17 cellular contexts compared by ENCODE assay signal in genomic region chr9:126788046-126788445, GRCh38. TPM values are rescaled to one million over a fixed set of nuclear protein-coding genes. Genes with fewer than 3 reads are reported as not detected.
DNase-seq lines count a peak whose midpoint lies in the region; ATAC-seq and TF ChIP-seq lines count a peak whose summit lies in the region.
"Had no signal": no experiment of that assay in that cellular context is flagged by ENCODE, and none has a peak within 500 bp of the region (broad histone marks: within the 10 kb centered on the region; RNA-seq: fewer than 3 reads in every experiment).

No MANE protein-coding gene starts in this region.

- H3K4me1 Mint-ChIP-seq in osteocyte (ENCODE audit: unreplicated experiment): peaks cover 28% of the 10 kb centered on the region
- H3K4me1 Mint-ChIP-seq: B cell had no signal

- 16 to 22% methylated on average over 2 of the region's 2 CpGs for WGBS in esophagus squamous epithelium, 2 donors

- no peaks in the 10 kb centered on the region for H3K9me3 Mint-ChIP-seq in osteocyte (ENCODE audit: unreplicated experiment)
- H3K9me3 Mint-ChIP-seq: CD4-positive, alpha-beta T cell had no signal

- no peak overlapping the region for H3K9ac ChIP-seq in MM.1S (ENCODE audit: low read length)

- H3K4me1 ChIP-seq in MM.1S (ENCODE audit: low read length) (peaks cover 12% of the 10 kb centered on the region), esophagus squamous epithelium (peaks cover 16 to 46% (median 16%) of the 10 kb centered on the region in 3 donors), right atrium auricular region (peaks cover 0 to 3% of the 10 kb centered on the region in 2 donors)

- H2AFZ ChIP-seq in MM.1S (ENCODE audit: low read length): no peak overlapping the region

- no peaks in the 10 kb centered on the region for H3K27me3 ChIP-seq in MM.1S (replicated peaks; ENCODE audit: insufficient read depth, low read length)
- peaks cover 0 to 73% (median 0%) of the 10 kb centered on the region in 4 donors for H3K27me3 ChIP-seq in esophagus squamous epithelium
- H3K27me3 ChIP-seq in right atrium auricular region: no peaks in the 10 kb centered on the region

- peaks cover 13% of the 10 kb centered on the region for H3K27me3 Mint-ChIP-seq in osteocyte (ENCODE audit: unreplicated experiment)

- DNase-seq in MM.1S (no peak), amniotic epithelial cell (ENCODE audit: low read depth) (peak; percentile 77), fibroblast of peridontal ligament (ENCODE audit: extremely low read depth) (peak; percentile 18), osteocyte (ENCODE audit: extremely low spot score, unreplicated experiment) (no peak), esophagus squamous epithelium (lab: John Stamatoyannopoulos, UW) (no peak), right atrium auricular region (ENCODE audit: low spot score) (no peak), occipital lobe (lab: John Stamatoyannopoulos, UW) (no peak)
- DNase-seq: CD4-positive, alpha-beta T cell; DMS79; NCI-H1105 treated with DMSO at 0.1 percent for 48 hours; NCI-H187; NCI-H2171; NCI-H82 had no signal

- no peak overlapping the region for H3K4me3 Mint-ChIP-seq in osteocyte (ENCODE audit: unreplicated experiment)
- H3K4me3 Mint-ChIP-seq: B cell; CD4-positive, alpha-beta T cell had no signal

- TF ChIP-seq POLR2A in esophagus squamous epithelium (IDR thresholded peaks at IDR 0.05): no peak

- H3K27ac ChIP-seq in MM.1S (ENCODE audit: low read length): no peak overlapping the region
- H3K27ac ChIP-seq in esophagus squamous epithelium: no peak overlapping the region
- no peak overlapping the region for H3K27ac ChIP-seq in right atrium auricular region
- H3K27ac ChIP-seq: SJSA1 had no signal

- H3K36me3 ChIP-seq in MM.1S (replicated peaks; ENCODE audit: insufficient read depth, low read length) (no peaks in the 10 kb centered on the region), esophagus squamous epithelium (no peaks in the 10 kb centered on the region), right atrium auricular region (no peaks in the 10 kb centered on the region)
- H3K36me3 ChIP-seq: SJSA1 had no signal

- no peaks in the 10 kb centered on the region for H3K9me2 ChIP-seq in MM.1S (replicated peaks; ENCODE audit: insufficient read depth, low read length)

- H3K9me3 ChIP-seq in MM.1S (replicated peaks; ENCODE audit: insufficient read depth, low read length) (no peaks in the 10 kb centered on the region), esophagus squamous epithelium (no peaks in the 10 kb centered on the region), right atrium auricular region (no peaks in the 10 kb centered on the region)
- H3K9me3 ChIP-seq: SJSA1 had no signal

- peak overlapping the region; percentile 54; the same call in 1 of the 2 replicates for H3K4me2 ChIP-seq in MM.1S (ENCODE audit: low read depth, low read length)

- no peaks in the 10 kb centered on the region for H3K36me3 Mint-ChIP-seq in osteocyte (ENCODE audit: unreplicated experiment)

- TF ChIP-seq CTCF in MM.1S (IDR thresholded peaks at IDR 0.05; ENCODE audit: low read length) (no peak), osteocyte (IDR thresholded peaks at IDR 0.05) (no peak), esophagus squamous epithelium (IDR thresholded peaks at IDR 0.05) (no peak), right atrium auricular region (IDR thresholded peaks at IDR 0.05) (no peak)

- peak overlapping the region; percentile 18 for H3K27ac Mint-ChIP-seq in osteocyte (ENCODE audit: unreplicated experiment)
- H3K27ac Mint-ChIP-seq: B cell; CD4-positive, alpha-beta T cell had no signal

- H4K20me1 ChIP-seq in MM.1S (ENCODE audit: insufficient read depth, low read length): no peaks in the 10 kb centered on the region

- H3K4me3 ChIP-seq in MM.1S (ENCODE audit: low read length) (no peak overlapping the region), esophagus squamous epithelium (no peak overlapping the region), right atrium auricular region (no peak overlapping the region)
- H3K4me3 ChIP-seq: K562, SJSA1 had no signal

- intact Hi-C loops in esophagus squamous epithelium (cut with DNase I): no loop called here

- H3F3A ChIP-seq in MM.1S (ENCODE audit: insufficient read depth, low read length): no peaks in the 10 kb centered on the region

- H3K79me2 ChIP-seq in MM.1S (ENCODE audit: low read length): no peaks in the 10 kb centered on the region

- ATAC-seq in GM19351 (IDR thresholded peaks at IDR 0.05; ENCODE audit: unreplicated experiment): no peak
- ATAC-seq: K562 had no signal

RNA-seq across cellular contexts. Expression of gene ZBTB43, which starts 16.8 kb away (rescaled TPM):
- total RNA-seq in osteocyte (17.1 and 20.3 TPM in 2 replicates), esophagus squamous epithelium (10 to 100 TPM in 3 of 4 donors, 1 to 10 TPM in 1; 9.9 to 14.3 (median 12.9) TPM), right atrium auricular region (10 to 100 TPM; 11.8 to 15.1 TPM), occipital lobe (57.7 TPM)

Comparison
In these comparisons a context has a peak if more than half of its experiments do, and no peak if none do; other contexts are left out.
1. DNase-seq: peak in amniotic epithelial cell (single experiment) and fibroblast of peridontal ligament (single experiment); none in MM.1S (single experiment), osteocyte (single experiment), esophagus squamous epithelium (single experiment), right atrium auricular region (single experiment) and occipital lobe (single experiment).